2 cellular contexts compared by ENCODE assay signal in genomic region chr13:44331912-44332840, GRCh38.
TF ChIP-seq lines count a peak whose summit lies in the region.

No MANE protein-coding gene starts in this region.

TF ChIP-seq in HCT116, 20 proteins besides CTCF, POLR2A, EP300 and RAD21 (continued from another document):
- no peak for TF ChIP-seq ZBTB33 (IDR thresholded peaks at IDR 0.05; ENCODE audit: extremely low read depth, insufficient replicate concordance, low read length)
- no peak for TF ChIP-seq SRF (IDR thresholded peaks at IDR 0.05; ENCODE audit: low read depth)
- TF ChIP-seq CEBPB (IDR thresholded peaks at IDR 0.05; ENCODE audit: low read depth), result no peak
- TF ChIP-seq TCF7L2 (IDR thresholded peaks at IDR 0.05; ENCODE audit: borderline replicate concordance, extremely low read depth, insufficient read depth, insufficient read length), result no peak
- no peak for TF ChIP-seq SIN3A (IDR thresholded peaks at IDR 0.05; ENCODE audit: low read depth)
- TF ChIP-seq, protein P1, sequence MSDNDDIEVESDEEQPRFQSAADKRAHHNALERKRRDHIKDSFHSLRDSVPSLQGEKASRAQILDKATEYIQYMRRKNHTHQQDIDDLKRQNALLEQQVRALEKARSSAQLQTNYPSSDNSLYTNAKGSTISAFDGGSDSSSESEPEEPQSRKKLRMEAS (IDR thresholded peaks at IDR 0.05), result no peak
- TF ChIP-seq ELF1 (IDR thresholded peaks at IDR 0.05; ENCODE audit: borderline replicate concordance, low read depth), result no peak
- TF ChIP-seq EGR1 (IDR thresholded peaks at IDR 0.05; ENCODE audit: low read depth), result no peak
- no peak for TF ChIP-seq YY1 (IDR thresholded peaks at IDR 0.05; ENCODE audit: extremely low read depth, insufficient replicate concordance, low read depth, low read length)
- no peak for TF ChIP-seq ZFX (IDR thresholded peaks at IDR 0.05)
TF ChIP-seq in HCT116: peak in this region for 0.

TF ChIP-seq in SK-N-SH, 30 proteins besides CTCF, POLR2A, EP300 and RAD21 (continued from another document):
- TF ChIP-seq EZH2phosphoT487 (IDR thresholded peaks at IDR 0.05; ENCODE audit: borderline replicate concordance, low read depth) (no peak), REST (IDR thresholded peaks at IDR 0.05; ENCODE audit: low read depth, low read length) (no peak), SMC3 (IDR thresholded peaks at IDR 0.05; ENCODE audit: low read depth, low read length) (peak; percentile 3; the same call in 1 of the 2 replicates), NRF1 (IDR thresholded peaks at IDR 0.05; ENCODE audit: low read depth, low read length) (no peak), FOXM1 (IDR thresholded peaks at IDR 0.05; ENCODE audit: low read depth) (0 out of 2 replicates have a peak, but pooled peaks have one; percentile 34), CHD2 (IDR thresholded peaks at IDR 0.05; ENCODE audit: low read length, partially characterized antibody) (peak; percentile 5), FOXJ3 (CRISPR knock-in tag; IDR thresholded peaks at IDR 0.05) (no peak), IRF3 (IDR thresholded peaks at IDR 0.05; ENCODE audit: low read depth, low read length) (no peak), GABPA (IDR thresholded peaks at IDR 0.05; ENCODE audit: low read depth) (no peak), RFX5 (IDR thresholded peaks at IDR 0.05; ENCODE audit: low read length) (no peak), TEAD4 (IDR thresholded peaks at IDR 0.05; ENCODE audit: borderline replicate concordance, insufficient read depth) (0 out of 2 replicates have a peak, but pooled peaks have one; percentile 15), RCOR1 (IDR thresholded peaks at IDR 0.05; ENCODE audit: low read length) (no peak), FOSL2 (IDR thresholded peaks at IDR 0.05; ENCODE audit: borderline replicate concordance, low read depth) (peak; percentile 73; the same call in 1 of the 2 replicates), SIN3A (IDR thresholded peaks at IDR 0.05; ENCODE audit: borderline replicate concordance, low read depth, low read length) (no peak), YY1 (IDR thresholded peaks at IDR 0.05; ENCODE audit: low read depth) (no peak), MEF2A (IDR thresholded peaks at IDR 0.05; ENCODE audit: borderline replicate concordance, low read depth) (no peak), RXRA (IDR thresholded peaks at IDR 0.05; ENCODE audit: borderline replicate concordance, low read depth) (no peak), ELF1 (IDR thresholded peaks at IDR 0.05) (no peak), NFIC (IDR thresholded peaks at IDR 0.05; ENCODE audit: borderline replicate concordance) (peak; percentile 93), USF1 (IDR thresholded peaks at IDR 0.05; ENCODE audit: borderline replicate concordance, low read depth) (peak; percentile 21; the same call in 1 of the 2 replicates)
- TF ChIP-seq, protein P1 (IDR thresholded peaks at IDR 0.05; ENCODE audit: low read depth), result peak; percentile 37; the same call in 1 of the 2 replicates
- TF ChIP-seq, protein P2, sequence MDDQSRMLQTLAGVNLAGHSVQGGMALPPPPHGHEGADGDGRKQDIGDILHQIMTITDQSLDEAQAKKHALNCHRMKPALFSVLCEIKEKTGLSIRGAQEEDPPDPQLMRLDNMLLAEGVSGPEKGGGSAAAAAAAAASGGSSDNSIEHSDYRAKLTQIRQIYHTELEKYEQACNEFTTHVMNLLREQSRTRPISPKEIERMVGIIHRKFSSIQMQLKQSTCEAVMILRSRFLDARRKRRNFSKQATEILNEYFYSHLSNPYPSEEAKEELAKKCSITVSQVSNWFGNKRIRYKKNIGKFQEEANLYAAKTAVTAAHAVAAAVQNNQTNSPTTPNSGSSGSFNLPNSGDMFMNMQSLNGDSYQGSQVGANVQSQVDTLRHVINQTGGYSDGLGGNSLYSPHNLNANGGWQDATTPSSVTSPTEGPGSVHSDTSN (IDR thresholded peaks at IDR 0.05), result no peak
- TF ChIP-seq, protein P3, sequence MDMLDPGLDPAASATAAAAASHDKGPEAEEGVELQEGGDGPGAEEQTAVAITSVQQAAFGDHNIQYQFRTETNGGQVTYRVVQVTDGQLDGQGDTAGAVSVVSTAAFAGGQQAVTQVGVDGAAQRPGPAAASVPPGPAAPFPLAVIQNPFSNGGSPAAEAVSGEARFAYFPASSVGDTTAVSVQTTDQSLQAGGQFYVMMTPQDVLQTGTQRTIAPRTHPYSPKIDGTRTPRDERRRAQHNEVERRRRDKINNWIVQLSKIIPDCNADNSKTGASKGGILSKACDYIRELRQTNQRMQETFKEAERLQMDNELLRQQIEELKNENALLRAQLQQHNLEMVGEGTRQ (IDR thresholded peaks at IDR 0.05; ENCODE audit: borderline replicate concordance, low read depth, low read length), result no peak
